Comparison of ENCODE assay signal across 9 cellular contexts in genomic region chr2:238644095-238645081, GRCh38.
A peak's percentile ranks its signal among the peaks of the same experiment; 100 is the strongest.
DNase-seq lines count a peak whose midpoint lies in the region; ATAC-seq and TF ChIP-seq lines count a peak whose summit lies in the region.
"Had no signal": no experiment of that assay in that cellular context is flagged by ENCODE, and none has a peak within 500 bp of the region (broad histone marks: within the 10 kb centered on the region; RNA-seq: fewer than 3 reads in every experiment).

No MANE protein-coding gene starts in this region.

- H2AFZ ChIP-seq in neuron (ENCODE audit: low read depth, low read length): peak overlapping the region; percentile 76

- H3K27ac Mint-ChIP-seq in chondrocyte (ENCODE audit: unreplicated experiment) (peak overlapping the region; percentile 20), WTC11 (no peak overlapping the region)

- H3K9me3 ChIP-seq in neuron (ENCODE audit: low read length): no peaks in the 10 kb centered on the region

- H3K4me3 ChIP-seq in AG09309 (ENCODE audit: control insufficient read depth, low read depth, low read length): no peak overlapping the region
- no peak overlapping the region for H3K4me3 ChIP-seq in neuron (ENCODE audit: low read length)

- H3K9me3 Mint-ChIP-seq in chondrocyte (ENCODE audit: low read depth) (no peaks in the 10 kb centered on the region), WTC11 (peaks cover 4% of the 10 kb centered on the region)

- H3K4me3 Mint-ChIP-seq in chondrocyte (ENCODE audit: unreplicated experiment): no peak overlapping the region
- H3K4me3 Mint-ChIP-seq in WTC11: no peak overlapping the region

- H3K27me3 Mint-ChIP-seq in chondrocyte (ENCODE audit: low read depth) (peaks cover 10% of the 10 kb centered on the region), WTC11 (ENCODE audit: low read depth) (no peaks in the 10 kb centered on the region; the same call in 1 of the 2 replicates)

- POLR2A ChIA-PET in WTC11 (lab: Charles Lee): no interaction called here

- H3K27me3 ChIP-seq in neuron (ENCODE audit: insufficient read depth, low read length): no peaks in the 10 kb centered on the region

- H3K4me1 ChIP-seq in neuron (ENCODE audit: insufficient read depth, low read length): peaks cover 14% of the 10 kb centered on the region

- CTCF ChIA-PET in WTC11 (lab: Charles Lee): interaction anchor here (0.8 to 1.5 kb wide), 3 partner anchors 10 to 274 kb away, joined by 3 to 4 read pairs (median 3); no protein-coding TSS in a partner anchor

- H3K36me3 ChIP-seq in neuron (ENCODE audit: insufficient read depth, low read length): no peaks in the 10 kb centered on the region

- TF ChIP-seq CTCF in AG09309 (IDR thresholded peaks at IDR 0.05; ENCODE audit: control insufficient read depth, insufficient read depth, low read depth, low read length, missing control alignments): no peak
- TF ChIP-seq CTCF in chondrocyte (IDR thresholded peaks at IDR 0.05): no peak
- TF ChIP-seq CTCF in GM10266 (IDR thresholded peaks at IDR 0.05; ENCODE audit: control insufficient read depth, insufficient read depth, low read depth, missing control alignments): no peak
- TF ChIP-seq CTCF in WTC11 (IDR thresholded peaks at IDR 0.05): no peak

- H3K4me1 Mint-ChIP-seq in chondrocyte (ENCODE audit: low read depth) (peaks cover 10% of the 10 kb centered on the region), WTC11 (no peaks in the 10 kb centered on the region)

- H3K36me3 Mint-ChIP-seq in chondrocyte (ENCODE audit: low read depth) (no peaks in the 10 kb centered on the region), WTC11 (no peaks in the 10 kb centered on the region)

- DNase-seq in AG09309 (ENCODE audit: low read depth) (peak; percentile 47), LHCN-M2 (ENCODE audit: low read depth) (peak; percentile 82), chondrocyte (ENCODE audit: low spot score) (no peak), GM10266 (ENCODE audit: extremely low spot score) (no peak), WTC11 (ENCODE audit: low spot score) (no peak), inferior parietal cortex (ENCODE audit: extremely low spot score) (no peak)
- DNase-seq: NCI-H1417 had no signal

- no peak for ATAC-seq in HG03439 (IDR thresholded peaks at IDR 0.05; ENCODE audit: unreplicated experiment)
- ATAC-seq in WTC11: no peak

TF ChIP-seq in WTC11, 78 proteins besides CTCF, POLR2A, EP300 and RAD21:
- TF ChIP-seq STAT6 (CRISPR knock-in tag; conservative IDR thresholded peaks at IDR 0.05; ENCODE audit: low read depth) (no peak), ZNF671 (CRISPR knock-in tag; IDR thresholded peaks at IDR 0.05) (no peak), MLX (CRISPR knock-in tag; IDR thresholded peaks at IDR 0.05) (no peak), ETV6 (CRISPR knock-in tag; IDR thresholded peaks at IDR 0.05) (no peak), ZNF121 (CRISPR knock-in tag; IDR thresholded peaks at IDR 0.05) (no peak), PRRX2 (CRISPR knock-in tag; IDR thresholded peaks at IDR 0.05) (no peak), ZNF396 (CRISPR knock-in tag; IDR thresholded peaks at IDR 0.05; ENCODE audit: borderline replicate concordance) (no peak), SMAD4 (CRISPR knock-in tag; IDR thresholded peaks at IDR 0.05) (no peak), GTF2I (CRISPR knock-in tag; conservative IDR thresholded peaks at IDR 0.05) (no peak), RELA (CRISPR knock-in tag; IDR thresholded peaks at IDR 0.05; ENCODE audit: borderline replicate concordance) (no peak), FOXK1 (CRISPR knock-in tag; IDR thresholded peaks at IDR 0.05) (no peak)
TF ChIP-seq in WTC11: peak in this region for 0.

Comparison
In these comparisons a context has a peak if more than half of its experiments do, and no peak if none do; other contexts are left out.
1. DNase-seq: peak in AG09309 (single experiment) and LHCN-M2 (single experiment); none in chondrocyte (single experiment), GM10266 (single experiment), WTC11 (single experiment) and inferior parietal cortex (single experiment).